In the genomic region with DNA sequence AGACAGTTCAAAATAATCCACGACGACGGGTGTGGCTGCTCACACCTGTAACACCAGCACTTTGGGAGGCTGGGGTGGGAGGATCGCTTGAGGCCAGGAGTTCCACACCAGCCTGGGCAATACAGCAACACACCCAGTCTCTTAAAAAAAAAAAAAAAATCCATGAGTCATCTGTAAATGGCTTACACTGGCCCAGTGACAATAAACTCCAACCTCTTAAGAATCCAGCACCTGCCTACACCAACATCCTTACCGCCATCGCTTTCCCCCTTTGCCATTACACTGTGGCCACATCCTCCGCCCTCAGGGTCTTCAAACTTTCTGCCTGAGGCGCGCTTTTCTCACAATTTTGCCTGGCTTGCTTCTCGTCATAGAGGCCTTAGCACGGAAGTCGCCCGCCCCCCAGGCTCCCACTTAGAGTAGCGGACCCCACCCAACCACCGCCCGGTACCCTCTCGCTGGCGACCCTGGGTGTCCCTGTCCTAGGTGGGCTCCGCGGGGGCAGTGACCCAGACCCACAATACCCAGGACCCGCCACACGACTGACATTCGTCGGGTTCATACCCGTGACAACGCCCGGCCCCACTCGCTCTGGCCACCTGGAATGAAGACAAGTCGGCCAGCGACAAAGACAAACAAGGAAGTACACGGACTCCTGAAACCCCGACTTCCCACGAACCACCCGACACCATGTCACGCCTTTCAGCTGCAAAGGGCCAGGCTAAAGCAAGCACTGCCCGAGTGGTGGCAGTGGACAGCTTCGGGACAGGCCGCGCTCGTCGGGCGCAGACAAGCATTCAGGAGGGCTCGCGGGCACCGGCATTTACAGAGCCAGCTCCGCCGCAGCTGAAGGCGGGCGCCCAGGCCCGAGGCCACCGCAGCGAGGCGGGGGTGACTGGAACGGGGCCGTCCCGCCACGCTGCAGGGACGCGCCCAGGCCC, we compare ENCODE assay signal across 8 cellular contexts. TPM values are rescaled to one million over a fixed set of nuclear protein-coding genes. Genes with fewer than 3 reads are reported as not detected.
DNase-seq lines count a peak whose midpoint lies in the region; ATAC-seq, FAIRE-seq and TF ChIP-seq lines count a peak whose summit lies in the region.

No MANE protein-coding gene starts in this region.

- H3K27me3 Mint-ChIP-seq in activated CD8-positive, alpha-beta memory T cell treated with anti-CD3 and anti-CD28 coated beads, Interleukin-2, amount 10 ng/mL, durations not matched to agents 7 days and 5 days = no peaks in the 10 kb centered on the region

- DNase-seq in activated T-cell treated with anti-CD3 and anti-CD28 coated beads for 4 hours (peak; percentile 7), H54 (ENCODE audit: insufficient read length, low spot score) (peak; percentile 48), fibroblast of the conjunctiva (ENCODE audit: low read depth) (peak; percentile 40), non-pigmented ciliary epithelial cell (ENCODE audit: low read depth) (peak; percentile 37), NCI-H1930 (lab: John Stamatoyannopoulos, UW) (no peak)
- no peak for DNase-seq in activated T-cell treated with anti-CD3 and anti-CD28 coated beads, Interleukin-2, amount 50 U/mL, for 1 hour
- DNase-seq in activated CD8-positive, alpha-beta memory T cell treated with anti-CD3 and anti-CD28 coated beads, Interleukin-2, amount 10 ng/mL, durations not matched to agents 7 days and 5 days = peak; percentile 66

- no peaks in the 10 kb centered on the region for H3K9me3 Mint-ChIP-seq in activated CD8-positive, alpha-beta memory T cell treated with anti-CD3 and anti-CD28 coated beads, Interleukin-2, amount 10 ng/mL, durations not matched to agents 7 days and 5 days (ENCODE audit: low read depth)

- peak overlapping the region; percentile 87 for H3K4me3 Mint-ChIP-seq in activated CD8-positive, alpha-beta memory T cell treated with anti-CD3 and anti-CD28 coated beads, Interleukin-2, amount 10 ng/mL, durations not matched to agents 7 days and 5 days

- H3K27ac ChIP-seq in KOPT-K1 (ENCODE audit: low read depth, low read length, poor library complexity, severe bottlenecking) = peak overlapping the region; percentile 97

- peak; percentile 37 for ATAC-seq in activated CD8-positive, alpha-beta memory T cell treated with anti-CD3 and anti-CD28 coated beads, Interleukin-2, amount 10 ng/mL, durations not matched to agents 7 days and 5 days

- H3K9me3 ChIP-seq in KOPT-K1 (ENCODE audit: insufficient read depth, low read length, poor library complexity, severe bottlenecking) = no peaks in the 10 kb centered on the region

- no peak for FAIRE-seq in H54 (lab: Jason Lieb, UNC)

- H3K36me3 Mint-ChIP-seq in activated CD8-positive, alpha-beta memory T cell treated with anti-CD3 and anti-CD28 coated beads, Interleukin-2, amount 10 ng/mL, durations not matched to agents 7 days and 5 days = peaks cover 48% of the 10 kb centered on the region

- H3K36me3 ChIP-seq in KOPT-K1 (ENCODE audit: insufficient read depth, low read length) = peaks cover 72% of the 10 kb centered on the region

- H3K27ac Mint-ChIP-seq in activated CD8-positive, alpha-beta memory T cell treated with anti-CD3 and anti-CD28 coated beads, Interleukin-2, amount 10 ng/mL, durations not matched to agents 7 days and 5 days = peak overlapping the region; percentile 95

- TF ChIP-seq POLR2A in H54 (IDR thresholded peaks at IDR 0.05; ENCODE audit: low read depth, low read length) = no peak

- CTCF ChIA-PET in activated CD8-positive, alpha-beta memory T cell treated with anti-CD3 and anti-CD28 coated beads, Interleukin-2, amount 10 ng/mL, durations not matched to agents 7 days and 5 days (lab: Charles Lee) = interaction anchor here (0.9 to 1.5 kb wide), 2 partner anchors 77 kb away, joined by 4 to 5 read pairs; no protein-coding TSS in a partner anchor

- peaks cover 42% of the 10 kb centered on the region for H3K4me1 Mint-ChIP-seq in activated CD8-positive, alpha-beta memory T cell treated with anti-CD3 and anti-CD28 coated beads, Interleukin-2, amount 10 ng/mL, durations not matched to agents 7 days and 5 days

RNA-seq across cellular contexts. Expression of a gene that starts 0.6 kb away (rescaled TPM):
- 10 to 100 TPM; 60.0 to 60.4 TPM for total RNA-seq in activated CD8-positive, alpha-beta memory T cell treated with anti-CD3 and anti-CD28 coated beads, Interleukin-2, amount 10 ng/mL, durations not matched to agents 7 days and 5 days

RNA-seq across cellular contexts. Expression of a gene that starts 59.4 kb away (rescaled TPM):
- 10 to 100 TPM; 87.7 to 89.7 TPM for total RNA-seq in activated CD8-positive, alpha-beta memory T cell treated with anti-CD3 and anti-CD28 coated beads, Interleukin-2, amount 10 ng/mL, durations not matched to agents 7 days and 5 days

Comparison
In these comparisons a context has a peak if more than half of its experiments do, and no peak if none do; other contexts are left out.
1. DNase-seq: peak in activated T-cell treated with anti-CD3 and anti-CD28 coated beads for 4 hours (single experiment), H54 (single experiment), activated CD8-positive, alpha-beta memory T cell treated with anti-CD3 and anti-CD28 coated beads, Interleukin-2, amount 10 ng/mL, durations not matched to agents 7 days and 5 days (single experiment), fibroblast of the conjunctiva (single experiment) and non-pigmented ciliary epithelial cell (single experiment); none in activated T-cell treated with anti-CD3 and anti-CD28 coated beads, Interleukin-2, amount 50 U/mL, for 1 hour (single experiment) and NCI-H1930 (0 of 2).